In genomic region chr14:32625211-32625610, GRCh38 we compare ENCODE assay signal across 25 cellular contexts.
"Had no signal": no experiment of that assay in that cellular context is flagged by ENCODE, and none has a peak within 500 bp of the region (broad histone marks: within the 10 kb centered on the region; RNA-seq: fewer than 3 reads in every experiment).

No MANE protein-coding gene starts in this region.

- DNase-seq: activated CD4-positive, alpha-beta memory T cell treated with anti-CD3 and anti-CD28 coated beads for 36 hours; activated CD4-positive, alpha-beta T cell treated with anti-CD3 and anti-CD28 coated beads for 36 hours; activated CD4-positive, alpha-beta T cell treated with anti-CD3 and anti-CD28 coated beads, Interleukin-2, amount 10 ng/mL, durations not matched to agents 24 days and 14 days; activated CD4-positive, CD25-positive, alpha-beta regulatory T cell; activated CD4-positive, CD25-positive, alpha-beta regulatory T cell treated with anti-CD3 and anti-CD28 coated beads, Interleukin-2, amount 50 U/mL, for 72 hours; activated CD8-positive, alpha-beta memory T cell treated with anti-CD3 and anti-CD28 coated beads, Interleukin-2, amount 10 ng/mL, durations not matched to agents 7 days and 5 days; activated CD8-positive, alpha-beta memory T cell treated with anti-CD3 and anti-CD28 coated beads, Interleukin-2, amount 50 U/mL, for 4 hours; activated CD8-positive, alpha-beta T cell treated with anti-CD3 and anti-CD28 coated beads, Interleukin-2, amount 10 ng/mL, durations not matched to agents 7 days and 5 days; activated gamma-delta T cell; activated naive CD4-positive, alpha-beta T cell; activated naive CD4-positive, alpha-beta T cell treated with anti-CD3 and anti-CD28 coated beads, Interleukin-2, amount 50 U/mL, for 16 hours; activated T-cell treated with anti-CD3 and anti-CD28 coated beads, Interleukin-2, amount 50 U/mL, for 1 hour; activated T-cell treated with anti-CD3 and anti-CD28 coated beads, Interleukin-2, amount 50 U/mL, for 48 hours; amniotic stem cell; anterior cingulate cortex; brain microvascular endothelial cell; dorsolateral prefrontal cortex; effector memory CD4-positive, alpha-beta T cell; endodermal cell; foreskin fibroblast; head of caudate nucleus; hippocampal formation had no signal

- FAIRE-seq: astrocyte, bronchial epithelial cell had no signal

- ATAC-seq: activated CD4-positive, alpha-beta T cell treated with anti-CD3 and anti-CD28 coated beads for 36 hours; activated CD8-positive, alpha-beta memory T cell treated with anti-CD3 and anti-CD28 coated beads, Interleukin-2, amount 10 ng/mL, durations not matched to agents 7 days and 5 days; activated CD8-positive, alpha-beta T cell treated with anti-CD3 and anti-CD28 coated beads, Interleukin-2, amount 10 ng/mL, durations not matched to agents 7 days and 5 days; esophagus mucosa had no signal
